14 cellular contexts compared by ENCODE assay signal in the genomic region with DNA sequence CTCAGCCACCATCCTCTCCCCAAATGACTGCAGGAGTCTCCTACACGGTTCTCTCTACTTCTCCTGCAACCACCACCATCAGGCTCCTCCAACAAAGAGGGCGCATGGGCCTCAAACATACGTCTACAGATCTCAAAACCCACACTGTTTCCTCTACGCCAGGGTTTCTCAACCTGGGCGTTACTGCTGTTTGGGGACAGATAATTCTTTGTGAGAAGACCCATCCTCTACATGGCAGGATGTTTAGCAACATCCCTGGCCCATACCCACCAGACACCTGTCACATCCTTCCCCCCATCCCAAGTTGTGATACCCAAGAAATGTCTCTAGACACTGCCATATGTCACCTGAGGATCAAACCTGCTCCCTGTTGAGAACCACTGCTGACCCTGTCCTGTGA. TPM values are rescaled to one million over a fixed set of nuclear protein-coding genes. Genes with fewer than 3 reads are reported as not detected.
A peak's percentile ranks its signal among the peaks of the same experiment; 100 is the strongest.
DNase-seq lines count a peak whose midpoint lies in the region; ATAC-seq and TF ChIP-seq lines count a peak whose summit lies in the region.
"Had no signal": no experiment of that assay in that cellular context is flagged by ENCODE, and none has a peak within 500 bp of the region (broad histone marks: within the 10 kb centered on the region; RNA-seq: fewer than 3 reads in every experiment).

No MANE protein-coding gene starts in this region.

- H3K27me3 Mint-ChIP-seq in IgD-negative memory B cell: no peaks in the 10 kb centered on the region
- H3K27me3 Mint-ChIP-seq in activated CD8-positive, alpha-beta T cell treated with anti-CD3 and anti-CD28 coated beads for 36 hours: no peaks in the 10 kb centered on the region
- H3K27me3 Mint-ChIP-seq in naive thymus-derived CD4-positive, alpha-beta T cell: no peaks in the 10 kb centered on the region

- H3K4me3 ChIP-seq in naive thymus-derived CD4-positive, alpha-beta T cell (ENCODE audit: low read length): peak overlapping the region; percentile 34
- no peak overlapping the region for H3K4me3 ChIP-seq in tibial artery
- H3K4me3 ChIP-seq: lower lobe of right lung, thoracic aorta had no signal

- ATAC-seq in activated CD8-positive, alpha-beta T cell treated with anti-CD3 and anti-CD28 coated beads for 36 hours: peak; percentile 8
- peak; percentile 21 for ATAC-seq in naive thymus-derived CD4-positive, alpha-beta T cell
- no peak for ATAC-seq in GM21723 (IDR thresholded peaks at IDR 0.05; ENCODE audit: unreplicated experiment)
- ATAC-seq: lower lobe of right lung had no signal

- TF ChIP-seq CTCF in activated CD8-positive, alpha-beta T cell treated with anti-CD3 and anti-CD28 coated beads for 36 hours (IDR thresholded peaks at IDR 0.05): no peak
- no peak for TF ChIP-seq CTCF in tibial artery (IDR thresholded peaks at IDR 0.05)

- intact Hi-C loops in activated CD8-positive, alpha-beta T cell treated with anti-CD3 and anti-CD28 coated beads for 36 hours (cut with micrococcal nuclease): no loop called here
- intact Hi-C loops in naive thymus-derived CD4-positive, alpha-beta T cell (cut with micrococcal nuclease): loop anchor here (5.0 to 10.0 kb wide), 5 partner anchors 54 to 993 kb away; a partner anchor contains a TSS
- intact Hi-C loops in tibial artery (cut with DNase I; ENCODE audit: low total_unique reads): no loop called here

- no peaks in the 10 kb centered on the region for H3K36me3 Mint-ChIP-seq in IgD-negative memory B cell
- peaks cover 24% of the 10 kb centered on the region for H3K36me3 Mint-ChIP-seq in activated CD8-positive, alpha-beta T cell treated with anti-CD3 and anti-CD28 coated beads for 36 hours (ENCODE audit: low read depth)
- H3K36me3 Mint-ChIP-seq in naive thymus-derived CD4-positive, alpha-beta T cell: peaks cover 0 to 25% (median 16%) of the 10 kb centered on the region in 5 donors

- H3K27ac Mint-ChIP-seq in IgD-negative memory B cell: peak overlapping the region; percentile 77 to 94 (median 92)
- H3K27ac Mint-ChIP-seq in activated CD8-positive, alpha-beta T cell treated with anti-CD3 and anti-CD28 coated beads for 36 hours: peak overlapping the region; percentile 81
- peak overlapping the region; percentile 29 to 98 (median 93) for H3K27ac Mint-ChIP-seq in naive thymus-derived CD4-positive, alpha-beta T cell

- peak overlapping the region in 1 of 4 donors; percentile 95 for H3K4me3 Mint-ChIP-seq in IgD-negative memory B cell
- H3K4me3 Mint-ChIP-seq in activated CD8-positive, alpha-beta T cell treated with anti-CD3 and anti-CD28 coated beads for 36 hours: peak overlapping the region; percentile 95
- H3K4me3 Mint-ChIP-seq in naive thymus-derived CD4-positive, alpha-beta T cell: peak overlapping the region; percentile 43 to 98 (median 90)

- POLR2A ChIA-PET in activated CD8-positive, alpha-beta T cell treated with anti-CD3 and anti-CD28 coated beads for 36 hours (lab: Charles Lee): interaction anchor here (0.7 to 5.7 kb wide), 2 partner anchors 28 to 41 kb away, joined by 3 to 32 read pairs; no protein-coding TSS in a partner anchor
- POLR2A ChIA-PET in naive thymus-derived CD4-positive, alpha-beta T cell (lab: Charles Lee): interaction anchor here (0.8 to 2.5 kb wide), 5 partner anchors 12 to 479 kb away, joined by 3 to 12 read pairs (median 4); a partner anchor contains a TSS

- DNase-seq in SIG-M5 treated with dmso at 0.1 percent for 504 hours (lab: John Stamatoyannopoulos, UW; ENCODE audit: unreplicated experiment) (peak; percentile 17), SIG-M5 (lab: John Stamatoyannopoulos, UW) (no peak), CD1c-positive myeloid dendritic cell (ENCODE audit: extremely low spot score) (no peak), tibial artery (no peak)
- DNase-seq in activated CD8-positive, alpha-beta T cell treated with anti-CD3 and anti-CD28 coated beads for 36 hours: peak; percentile 48
- DNase-seq in naive thymus-derived CD4-positive, alpha-beta T cell: peak in 7 of 9 donors; percentile 43 to 71 (median 60)
- DNase-seq: 8988T, head of caudate nucleus, lower lobe of right lung, posterior cingulate gyrus had no signal

- peaks cover 61 to 73% of the 10 kb centered on the region in 2 donors for H3K4me1 ChIP-seq in naive thymus-derived CD4-positive, alpha-beta T cell (ENCODE audit: control insufficient read depth in 2 of 2, insufficient read depth in 2 of 2, low read length in 2 of 2)
- H3K4me1 ChIP-seq in tibial artery: peaks cover 0 to 70% (median 49%) of the 10 kb centered on the region in 4 donors

- no peaks in the 10 kb centered on the region for H3K9me3 ChIP-seq in naive thymus-derived CD4-positive, alpha-beta T cell (ENCODE audit: control insufficient read depth in 2 of 3, low read length in 3 of 3)
- no peaks in the 10 kb centered on the region for H3K9me3 ChIP-seq in tibial artery
- H3K9me3 ChIP-seq: lower lobe of right lung, thoracic aorta had no signal

- no peaks in the 10 kb centered on the region for H3K9me3 Mint-ChIP-seq in IgD-negative memory B cell
- no peaks in the 10 kb centered on the region for H3K9me3 Mint-ChIP-seq in activated CD8-positive, alpha-beta T cell treated with anti-CD3 and anti-CD28 coated beads for 36 hours
- H3K9me3 Mint-ChIP-seq in naive thymus-derived CD4-positive, alpha-beta T cell: peaks cover 0 to 1% (median 0%) of the 10 kb centered on the region in 11 donors

- H3K27ac ChIP-seq in naive thymus-derived CD4-positive, alpha-beta T cell (ENCODE audit: low read depth, low read length): peak overlapping the region; percentile 99
- no peak overlapping the region for H3K27ac ChIP-seq in tibial artery
- H3K27ac ChIP-seq: lower lobe of right lung, thoracic aorta had no signal

- CTCF ChIA-PET in activated CD8-positive, alpha-beta T cell treated with anti-CD3 and anti-CD28 coated beads for 36 hours (lab: Charles Lee): interaction anchor here (1.7 kb wide), 1 partner anchor 347 kb away, joined by 3 read pairs; no protein-coding TSS in a partner anchor
- CTCF ChIA-PET in naive thymus-derived CD4-positive, alpha-beta T cell (lab: Charles Lee): interaction anchor here (4.5 kb wide), 1 partner anchor 46 kb away, joined by 17 read pairs; a partner anchor contains a TSS

- H3K27me3 ChIP-seq in naive thymus-derived CD4-positive, alpha-beta T cell (ENCODE audit: control insufficient read depth in 2 of 2, insufficient read depth in 2 of 2, low read length in 2 of 2): no peaks in the 10 kb centered on the region
- H3K27me3 ChIP-seq in tibial artery: no peaks in the 10 kb centered on the region

- peaks cover 48 to 57% (median 55%) of the 10 kb centered on the region in 3 donors for H3K4me1 Mint-ChIP-seq in IgD-negative memory B cell
- peaks cover 84% of the 10 kb centered on the region for H3K4me1 Mint-ChIP-seq in activated CD8-positive, alpha-beta T cell treated with anti-CD3 and anti-CD28 coated beads for 36 hours (ENCODE audit: low read depth)
- peaks cover 64 to 89% (median 87%) of the 10 kb centered on the region in 7 donors for H3K4me1 Mint-ChIP-seq in naive thymus-derived CD4-positive, alpha-beta T cell

- peaks cover 0 to 14% (median 5%) of the 10 kb centered on the region in 3 experiments for H3K36me3 ChIP-seq in naive thymus-derived CD4-positive, alpha-beta T cell (ENCODE audit: control insufficient read depth in 2 of 3, insufficient read depth in 3 of 3, low read length in 3 of 3)
- H3K36me3 ChIP-seq in tibial artery: peaks cover 4 to 38% (median 10%) of the 10 kb centered on the region in 3 donors

RNA-seq across cellular contexts. Expression of a gene that starts 45.0 kb away (rescaled TPM):
- polyA plus RNA-seq in IgD-negative memory B cell: 29.1 TPM
- 10 to 100 TPM; 36.2 to 38.1 TPM for total RNA-seq in activated CD8-positive, alpha-beta T cell treated with anti-CD3 and anti-CD28 coated beads for 36 hours
- total RNA-seq in naive thymus-derived CD4-positive, alpha-beta T cell: 100 to 1,000 TPM in 1 of 5 experiments, 10 to 100 TPM in 4; 50.8 to 104 (median 52.3) TPM
- polyA plus RNA-seq in naive thymus-derived CD4-positive, alpha-beta T cell: 10 to 100 TPM; 35.6 to 67.4 TPM

RNA-seq across cellular contexts. Expression of a gene that starts 53.1 kb away (rescaled TPM):
- not detected for polyA plus RNA-seq in IgD-negative memory B cell
- total RNA-seq in activated CD8-positive, alpha-beta T cell treated with anti-CD3 and anti-CD28 coated beads for 36 hours: not detected
- not detected for total RNA-seq in naive thymus-derived CD4-positive, alpha-beta T cell
- not detected for polyA plus RNA-seq in naive thymus-derived CD4-positive, alpha-beta T cell
- total RNA-seq: NCI-H460, thoracic aorta had no signal

Comparison
In these comparisons a context has a peak if more than half of its experiments do, and no peak if none do; other contexts are left out.
1. DNase-seq: peak in SIG-M5 treated with dmso at 0.1 percent for 504 hours (single experiment), activated CD8-positive, alpha-beta T cell treated with anti-CD3 and anti-CD28 coated beads for 36 hours (single experiment) and naive thymus-derived CD4-positive, alpha-beta T cell (7 of 9); none in SIG-M5 (single experiment), CD1c-positive myeloid dendritic cell (single experiment) and tibial artery (0 of 2).
2. intact Hi-C loops: an anchor here in naive thymus-derived CD4-positive, alpha-beta T cell (5.0 to 10.0 kb wide); none called in activated CD8-positive, alpha-beta T cell treated with anti-CD3 and anti-CD28 coated beads for 36 hours and tibial artery.
3. Peak in every context shown above with its lines, with median percentiles within 50 percentile points of each other: H3K27ac Mint-ChIP-seq.